In the genomic region with DNA sequence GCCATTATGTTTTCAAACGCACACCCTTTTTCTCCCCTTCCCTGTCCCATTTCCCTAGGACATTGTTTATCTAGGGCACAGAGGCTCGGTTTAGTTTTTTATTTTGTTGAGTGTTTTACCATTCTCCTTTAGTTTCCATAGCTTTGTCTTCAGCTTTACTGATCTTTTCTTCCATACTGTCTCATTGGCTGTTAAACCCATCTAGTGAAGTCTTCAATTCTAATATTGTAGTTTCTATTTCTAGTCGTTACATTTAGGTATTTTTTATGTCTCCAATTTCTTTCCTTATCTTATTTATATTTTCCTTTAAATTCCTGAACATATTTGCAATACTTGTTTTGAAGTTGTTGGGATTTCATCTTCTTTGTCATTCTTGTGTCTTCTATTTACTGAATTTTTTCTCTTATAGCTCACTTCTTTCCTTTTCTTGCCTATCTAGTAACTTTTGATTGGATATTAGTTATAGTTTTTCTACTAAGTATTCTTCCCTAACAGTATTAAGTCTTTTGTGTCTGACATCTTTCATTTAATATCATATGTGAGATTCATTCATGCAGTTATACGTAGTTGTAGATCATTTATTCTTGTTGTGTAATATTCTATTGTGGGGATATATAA, we compare ENCODE assay signal across 15 cellular contexts. TPM values are rescaled to one million over a fixed set of nuclear protein-coding genes. Genes with fewer than 3 reads are reported as not detected.
DNase-seq lines count a peak whose midpoint lies in the region; ATAC-seq and TF ChIP-seq lines count a peak whose summit lies in the region.
"Had no signal": no experiment of that assay in that cellular context is flagged by ENCODE, and none has a peak within 500 bp of the region (broad histone marks: within the 10 kb centered on the region; RNA-seq: fewer than 3 reads in every experiment).

No MANE protein-coding gene starts in this region.

- peaks cover 10% of the 10 kb centered on the region for H3K9me3 Mint-ChIP-seq in activated naive CD4-positive, alpha-beta T cell treated with anti-CD3 and anti-CD28 coated beads, Interleukin-2, amount 50 U/mL, for 24 hours
- H3K9me3 Mint-ChIP-seq in activated naive CD4-positive, alpha-beta T cell treated with anti-CD3 and anti-CD28 coated beads, Interleukin-2, amount 50 U/mL, for 72 hours: peaks cover 0 to 7% of the 10 kb centered on the region in 2 donors
- H3K9me3 Mint-ChIP-seq in activated naive CD8-positive, alpha-beta T cell treated with anti-CD3 and anti-CD28 coated beads for 36 hours: peaks cover 7% of the 10 kb centered on the region
- peaks cover 0 to 9% of the 10 kb centered on the region in 2 donors for H3K9me3 Mint-ChIP-seq in stimulated activated naive B cell treated with anti-CD40 and anti-IgM and Interleukin-4, amounts not matched to agents 10 μg/mL and 1 μg/mL and 100 μg/mL, for 72 hours

- no peak for TF ChIP-seq CTCF in left lung (IDR thresholded peaks at IDR 0.05)
- TF ChIP-seq CTCF in upper lobe of right lung (IDR thresholded peaks at IDR 0.05): no peak

- H3K36me3 ChIP-seq in left lung (peaks cover 0 to 21% of the 10 kb centered on the region in 2 donors), upper lobe of right lung (no peaks in the 10 kb centered on the region)

- H3K4me3 ChIP-seq in left lung (no peak overlapping the region), upper lobe of right lung (no peak overlapping the region)

- no peak for ATAC-seq in activated naive CD4-positive, alpha-beta T cell treated with anti-CD3 and anti-CD28 coated beads, Interleukin-2, amount 50 U/mL, for 72 hours
- no peak for ATAC-seq in left lung
- ATAC-seq in upper lobe of right lung: no peak
- ATAC-seq in stimulated activated naive B cell treated with anti-CD40 and anti-IgM and Interleukin-4, amounts not matched to agents 10 μg/mL and 1 μg/mL and 100 μg/mL, for 72 hours (replicated peaks): no peak
- ATAC-seq in HG03196 (IDR thresholded peaks at IDR 0.05; ENCODE audit: unreplicated experiment): no peak

- H3K9me3 ChIP-seq in left lung (no peaks in the 10 kb centered on the region), upper lobe of right lung (no peaks in the 10 kb centered on the region)

- H3K27me3 ChIP-seq in left lung (no peaks in the 10 kb centered on the region), upper lobe of right lung (no peaks in the 10 kb centered on the region)

- H3K4me1 ChIP-seq in left lung (peaks cover 66 to 100% of the 10 kb centered on the region in 2 donors), upper lobe of right lung (peaks cover 95% of the 10 kb centered on the region)

- peak overlapping the region; percentile 86 to 90 for H3K27ac ChIP-seq in left lung
- peak overlapping the region; percentile 86 for H3K27ac ChIP-seq in upper lobe of right lung

- peak overlapping the region; percentile 34 for H3K4me3 Mint-ChIP-seq in activated naive CD4-positive, alpha-beta T cell treated with anti-CD3 and anti-CD28 coated beads, Interleukin-2, amount 50 U/mL, for 24 hours
- no peak overlapping the region for H3K4me3 Mint-ChIP-seq in activated naive CD8-positive, alpha-beta T cell treated with anti-CD3 and anti-CD28 coated beads for 36 hours
- H3K4me3 Mint-ChIP-seq in stimulated activated naive B cell treated with anti-CD40 and anti-IgM and Interleukin-4, amounts not matched to agents 10 μg/mL and 1 μg/mL and 100 μg/mL, for 72 hours: no peak overlapping the region

- H3K4me1 Mint-ChIP-seq in activated naive CD4-positive, alpha-beta T cell treated with anti-CD3 and anti-CD28 coated beads, Interleukin-2, amount 50 U/mL, for 24 hours: peaks cover 99% of the 10 kb centered on the region
- peaks cover 93% of the 10 kb centered on the region for H3K4me1 Mint-ChIP-seq in activated naive CD8-positive, alpha-beta T cell treated with anti-CD3 and anti-CD28 coated beads for 36 hours
- H3K4me1 Mint-ChIP-seq in stimulated activated naive B cell treated with anti-CD40 and anti-IgM and Interleukin-4, amounts not matched to agents 10 μg/mL and 1 μg/mL and 100 μg/mL, for 72 hours: peaks cover 36 to 53% of the 10 kb centered on the region in 2 donors

- peak overlapping the region; percentile 99 for H3K27ac Mint-ChIP-seq in activated naive CD4-positive, alpha-beta T cell treated with anti-CD3 and anti-CD28 coated beads, Interleukin-2, amount 50 U/mL, for 24 hours
- peak overlapping the region in 1 of 2 donors; percentile 24 for H3K27ac Mint-ChIP-seq in activated naive CD4-positive, alpha-beta T cell treated with anti-CD3 and anti-CD28 coated beads, Interleukin-2, amount 50 U/mL, for 72 hours
- H3K27ac Mint-ChIP-seq in activated naive CD8-positive, alpha-beta T cell treated with anti-CD3 and anti-CD28 coated beads for 36 hours: peak overlapping the region; percentile 96
- H3K27ac Mint-ChIP-seq in stimulated activated naive B cell treated with anti-CD40 and anti-IgM and Interleukin-4, amounts not matched to agents 10 μg/mL and 1 μg/mL and 100 μg/mL, for 72 hours: no peak overlapping the region

- H3K36me3 Mint-ChIP-seq in activated naive CD4-positive, alpha-beta T cell treated with anti-CD3 and anti-CD28 coated beads, Interleukin-2, amount 50 U/mL, for 24 hours: peaks cover 19% of the 10 kb centered on the region
- peaks cover 2 to 52% of the 10 kb centered on the region in 2 donors for H3K36me3 Mint-ChIP-seq in activated naive CD4-positive, alpha-beta T cell treated with anti-CD3 and anti-CD28 coated beads, Interleukin-2, amount 50 U/mL, for 72 hours
- H3K36me3 Mint-ChIP-seq in activated naive CD8-positive, alpha-beta T cell treated with anti-CD3 and anti-CD28 coated beads for 36 hours: peaks cover 46% of the 10 kb centered on the region
- H3K36me3 Mint-ChIP-seq in stimulated activated naive B cell treated with anti-CD40 and anti-IgM and Interleukin-4, amounts not matched to agents 10 μg/mL and 1 μg/mL and 100 μg/mL, for 72 hours: peaks cover 18 to 35% of the 10 kb centered on the region in 2 donors

- no peak for DNase-seq in activated naive CD4-positive, alpha-beta T cell treated with anti-CD3 and anti-CD28 coated beads, Interleukin-2, amount 50 U/mL, for 72 hours (ENCODE audit: low spot score in 2 of 2)
- DNase-seq in activated naive CD8-positive, alpha-beta T cell treated with anti-CD3 and anti-CD28 coated beads for 36 hours: no peak
- DNase-seq in left lung (no peak), upper lobe of right lung (no peak), posterior vena cava (ENCODE audit: low spot score) (no peak)
- no peak for DNase-seq in stimulated activated naive B cell treated with anti-CD40 and anti-IgM and Interleukin-4, amounts not matched to agents 10 μg/mL and 1 μg/mL and 100 μg/mL, for 72 hours
- DNase-seq: DMS79 treated with DMSO at 0.1 percent for 48 hours, hippocampal formation, NCI-H2029, NCI-H82, SHP77 had no signal

- intact Hi-C loops in left lung (cut with DNase I): no loop called here
- intact Hi-C loops in upper lobe of right lung (cut with DNase I): no loop called here
- intact Hi-C loops in posterior vena cava (cut with DNase I): no loop called here

- no peaks in the 10 kb centered on the region for H3K27me3 Mint-ChIP-seq in activated naive CD4-positive, alpha-beta T cell treated with anti-CD3 and anti-CD28 coated beads, Interleukin-2, amount 50 U/mL, for 24 hours
- no peaks in the 10 kb centered on the region for H3K27me3 Mint-ChIP-seq in activated naive CD8-positive, alpha-beta T cell treated with anti-CD3 and anti-CD28 coated beads for 36 hours
- no peaks in the 10 kb centered on the region for H3K27me3 Mint-ChIP-seq in stimulated activated naive B cell treated with anti-CD40 and anti-IgM and Interleukin-4, amounts not matched to agents 10 μg/mL and 1 μg/mL and 100 μg/mL, for 72 hours

RNA-seq across cellular contexts. Expression of a gene that starts 41.0 kb away (rescaled TPM):
- total RNA-seq in activated naive CD4-positive, alpha-beta T cell treated with anti-CD3 and anti-CD28 coated beads, Interleukin-2, amount 50 U/mL, for 72 hours: under 1 TPM in 1 of 2 donors, not detected in 1; 0.14 TPM
- total RNA-seq in activated naive CD8-positive, alpha-beta T cell treated with anti-CD3 and anti-CD28 coated beads for 36 hours: under 1 TPM; 0.08 to 0.18 TPM
- total RNA-seq in left lung (under 1 TPM; 0.23 to 0.37 TPM), upper lobe of right lung (0.43 TPM), posterior vena cava (under 1 TPM in 1 of 2 donors, not detected in 1; 0.10 TPM)
- total RNA-seq: osteocyte, ureter had no signal

RNA-seq across cellular contexts. Expression of a gene that starts 42.6 kb away (rescaled TPM):
- total RNA-seq in activated naive CD4-positive, alpha-beta T cell treated with anti-CD3 and anti-CD28 coated beads, Interleukin-2, amount 50 U/mL, for 72 hours: 10 to 100 TPM; 30.7 to 53.6 TPM
- 10 to 100 TPM; 39.6 to 40.4 TPM for total RNA-seq in activated naive CD8-positive, alpha-beta T cell treated with anti-CD3 and anti-CD28 coated beads for 36 hours
- 100 to 1,000 TPM; 116 to 158 TPM for total RNA-seq in left lung
- 157 TPM for total RNA-seq in upper lobe of right lung
- 10 to 100 TPM; 56.6 to 57.4 TPM for total RNA-seq in posterior vena cava
